21 cellular contexts compared by ENCODE assay signal in the genomic region with DNA sequence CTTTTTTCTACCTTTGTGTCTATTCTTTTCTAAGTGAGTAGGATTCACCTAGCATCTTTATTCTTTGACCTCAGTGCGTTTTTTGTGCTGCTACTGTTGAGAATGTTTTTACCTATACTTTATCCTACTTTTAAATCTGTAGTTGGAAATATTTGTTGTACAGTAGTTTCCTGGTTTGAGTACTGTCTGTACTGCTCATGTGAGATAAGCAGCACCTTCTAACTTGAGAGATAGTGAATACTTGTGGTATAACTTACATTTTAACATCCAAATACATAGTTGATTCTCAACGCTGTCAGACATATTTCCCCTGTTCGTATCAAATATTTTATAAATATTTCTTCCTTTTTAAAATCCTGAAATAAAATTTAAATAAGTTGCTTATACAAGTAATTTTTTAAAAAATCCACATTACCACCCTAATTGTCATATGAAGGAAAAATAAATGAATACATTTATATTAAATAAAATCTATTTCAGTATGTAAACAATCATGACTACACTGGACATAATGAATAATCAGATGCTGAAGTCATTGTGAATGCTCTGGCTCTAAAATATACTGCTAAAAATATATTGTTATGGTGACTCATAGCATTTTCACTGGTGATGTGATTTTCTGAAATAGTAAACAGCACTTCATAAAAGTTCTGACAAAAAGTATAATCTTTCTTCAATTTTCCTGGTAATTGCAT. TPM values are rescaled to one million over a fixed set of nuclear protein-coding genes. Genes with fewer than 3 reads are reported as not detected.
DNase-seq lines count a peak whose midpoint lies in the region; ATAC-seq, FAIRE-seq and TF ChIP-seq lines count a peak whose summit lies in the region.
"Had no signal": no experiment of that assay in that cellular context is flagged by ENCODE, and none has a peak within 500 bp of the region (broad histone marks: within the 10 kb centered on the region; RNA-seq: fewer than 3 reads in every experiment).

No MANE protein-coding gene starts in this region.

- no peak for TF ChIP-seq RAD21 in GM12878 (IDR thresholded peaks at IDR 0.05; ENCODE audit: insufficient read depth, low read depth, low read length)

- FAIRE-seq in GM12878 (lab: Jason Lieb, UNC) (no peak), frontal cortex (lab: Jason Lieb, UNC) (peak; percentile 64)
- FAIRE-seq: A204.1, endometrium, keratinocyte, TTC549 had no signal

- H3K4me3 ChIP-seq in GM12878: no peak overlapping the region
- H3K4me3 ChIP-seq: transverse colon had no signal

- ATAC-seq in HG03442 (IDR thresholded peaks at IDR 0.05; ENCODE audit: unreplicated experiment) (peak; percentile 61), GM12878 (peak; percentile 50)

- H3K9me3 ChIP-seq in GM12878 (replicated peaks; ENCODE audit: control insufficient read depth, insufficient read depth, low read length): no peaks in the 10 kb centered on the region
- H3K9me3 ChIP-seq: transverse colon had no signal

- TF ChIP-seq EP300 in GM12878 (IDR thresholded peaks at IDR 0.05; ENCODE audit: borderline replicate concordance in 1 of 2, control insufficient read depth in 1 of 2, low read depth in 2 of 2, low read length in 2 of 2): no peak

- RAD21 ChIA-PET in GM12878 (lab: Charles Lee; ENCODE audit: unreplicated experiment): no interaction called here

- DNase-seq in A172 (ENCODE audit: low spot score) (peak; percentile 10), GM12878 (ENCODE audit: low read depth, low spot score) (no peak), frontal cortex (ENCODE audit: low spot score in 2 of 2) (no peak), epidermal melanocyte (ENCODE audit: insufficient read length, low spot score) (no peak), cerebellar cortex (ENCODE audit: low spot score) (no peak), cerebellar nuclear complex (lab: John Stamatoyannopoulos, UW) (no peak), COLO668 (lab: John Stamatoyannopoulos, UW; ENCODE audit: unreplicated experiment) (no peak)
- DNase-seq: activated CD4-positive, alpha-beta memory T cell treated with anti-CD3 and anti-CD28 coated beads for 36 hours; activated T-cell treated with anti-CD3 and anti-CD28 coated beads, Interleukin-2, amount 50 U/mL, for 24 hours; caudate nucleus; H7; Karpas-422; NCI-H1105 treated with DMSO at 0.1 percent for 48 hours; nephron progenitor cell; stimulated activated naive CD4-positive, alpha-beta T cell; transverse colon had no signal

- no peak overlapping the region for H3K27ac ChIP-seq in GM12878 (ENCODE audit: control insufficient read depth, insufficient read depth)
- H3K27ac ChIP-seq: transverse colon had no signal

- peaks cover 0 to 5% of the 10 kb centered on the region in 2 experiments; a peak in 1 of 4 replicates for H3K36me3 ChIP-seq in GM12878 (ENCODE audit: control insufficient read depth in 2 of 2, insufficient read depth in 2 of 2, low read length in 1 of 2)
- H3K36me3 ChIP-seq: transverse colon had no signal

- H4K20me1 ChIP-seq in GM12878 (ENCODE audit: control insufficient read depth, insufficient read depth): no peaks in the 10 kb centered on the region

- TF ChIP-seq CTCF in GM12878 (IDR thresholded peaks at IDR 0.05 in 2 of 3, conservative IDR thresholded peaks at IDR 0.05 in 1 of 3; ENCODE audit: control insufficient read depth in 2 of 3, extremely low read depth in 1 of 3, insufficient read depth in 1 of 3, low read depth in 3 of 3, low read length in 3 of 3): no peak

- SMC1A ChIA-PET in GM12878 (lab: Charles Lee; ENCODE audit: uncharacterized antibody, unreplicated experiment): no interaction called here

- 84% methylated on average over 3 of the region's 3 CpGs for WGBS in GM12878 (ENCODE audit: insufficient coverage, insufficient replicate concordance, low lambda C conversion rate, missing lambda C conversion rate)

- peaks cover 82% of the 10 kb centered on the region for H3K79me2 ChIP-seq in GM12878 (ENCODE audit: control insufficient read depth, insufficient read depth, low read length)

- no peak overlapping the region for H3K9ac ChIP-seq in GM12878 (ENCODE audit: control insufficient read depth, insufficient read depth, low read length)

- intact Hi-C loops in GM12878 (cut with micrococcal nuclease; ENCODE audit: unreplicated experiment): no loop called here

- H3K4me2 ChIP-seq in GM12878 (ENCODE audit: control insufficient read depth, insufficient read depth): no peak overlapping the region

- in situ Hi-C loops in GM12878 (cut with MboI): no loop called here

- H2AFZ ChIP-seq in GM12878 (ENCODE audit: control insufficient read depth, low read depth, low read length): no peak overlapping the region

- H3K27me3 ChIP-seq in GM12878 (replicated peaks in 1 of 2; ENCODE audit: control insufficient read depth in 2 of 2, insufficient read depth in 2 of 2, low read length in 1 of 2): no peaks in the 10 kb centered on the region
- H3K27me3 ChIP-seq: transverse colon had no signal

- TF ChIP-seq POLR2A in GM12878 (IDR thresholded peaks at IDR 0.05; ENCODE audit: low read depth, low read length): no peak

- POLR2A ChIA-PET in GM12878 (lab: Charles Lee): no interaction called here

- CTCF ChIA-PET in GM12878 (lab: Yijun Ruan, JAX): no interaction called here

- no TSS peak for BruUV-seq in GM12878 (replicated peaks; lab: Mats Ljungman, UMichigan)

- H3K4me1 ChIP-seq in GM12878 (ENCODE audit: control insufficient read depth, insufficient read depth, low read length): no peaks in the 10 kb centered on the region

TF ChIP-seq in GM12878, 131 proteins besides CTCF, POLR2A, EP300 and RAD21:
- TF ChIP-seq JUNB (IDR thresholded peaks at IDR 0.05) (peak; percentile 15; the same call in 1 of the 2 replicates), TBL1XR1 (IDR thresholded peaks at IDR 0.05; ENCODE audit: low read depth, low read length) (no peak), MEF2A (IDR thresholded peaks at IDR 0.05; ENCODE audit: insufficient read depth, low read depth, low read length) (0 out of 2 replicates have a peak, but pooled peaks have one; percentile 44)
TF ChIP-seq in GM12878: peak in this region for 2.

RNA-seq across cellular contexts. Expression of a gene that starts 17.4 kb away (rescaled TPM):
- 50.5 and 55.5 TPM in 2 replicates for total RNA-seq in A172 (2014; rRNA removed; shearing (Covaris generic))
- total RNA-seq in GM12878 (2013; cell fraction: nucleolus; rRNA removed): 180 and 186 TPM in 2 replicates
- total RNA-seq in GM12878 (2014; rRNA removed): 52.9 and 64.5 TPM in 2 replicates
- total RNA-seq in GM12878 (2014; rRNA removed; fragmentation: Illumina TruSeq; extraction: Trizol): 62.0 and 62.6 TPM in 2 replicates
- total RNA-seq in GM12878 (2021): 66.9 and 67.3 TPM in 2 replicates
- 14.5 TPM for polyA plus RNA-seq in GM12878 (2011; ENCODE audit: low read depth)
- 48.3 and 74.3 TPM in 2 replicates for polyA plus RNA-seq in GM12878 (2011; rRNA removed)
- 16.3 and 22.7 TPM in 2 replicates for polyA plus RNA-seq in GM12878 (2011; cell fraction: cytosol; rRNA removed)
- 40.9 and 42.4 TPM in 2 replicates for polyA plus RNA-seq in GM12878 (2011; cell fraction: nucleus; rRNA removed)
- 20.9 and 24.9 TPM in 2 replicates for polyA plus RNA-seq in GM12878 (2012)
- 40.1 and 57.8 TPM in 2 replicates for polyA plus RNA-seq in GM12878 (2014; fragmentation: Illumina TruSeq; extraction: Trizol)
- 10 to 100 TPM; 10.3 to 11.3 TPM for polyA plus RNA-seq in GM12878 (2014; fragmentation: Nextera tagmentation; extraction: Ambion mirVana)
- polyA plus RNA-seq in GM12878 (2014; rRNA removed): 22.5 and 28.3 TPM in 2 replicates
- 10 to 100 TPM; 32.1 to 33.3 TPM for polyA plus RNA-seq in GM12878 (2016; fragmentation: Nextera tagmentation; extraction: Ambion mirVana)
- polyA minus RNA-seq in GM12878 (2011; rRNA and poly(A)+ RNA removed): 59.8 and 70.8 TPM in 2 replicates
- 37.1 and 41.0 TPM in 2 replicates for polyA minus RNA-seq in GM12878 (2011; cell fraction: cytosol; rRNA and poly(A)+ RNA removed)
- 44.2 and 67.9 TPM in 2 replicates for polyA minus RNA-seq in GM12878 (2011; cell fraction: nucleus; rRNA and poly(A)+ RNA removed)
- 94.6 TPM for total RNA-seq in frontal cortex
